In genomic region chr16:47492428-47493357, GRCh38 we compare ENCODE assay signal across 1 cellular context.
TF ChIP-seq lines count a peak whose summit lies in the region.

No MANE protein-coding gene starts in this region.

TF ChIP-seq in HepG2, 621 proteins besides CTCF, POLR2A, EP300 and RAD21 (continued from another document and continues in another):
- TF ChIP-seq, protein P1, sequence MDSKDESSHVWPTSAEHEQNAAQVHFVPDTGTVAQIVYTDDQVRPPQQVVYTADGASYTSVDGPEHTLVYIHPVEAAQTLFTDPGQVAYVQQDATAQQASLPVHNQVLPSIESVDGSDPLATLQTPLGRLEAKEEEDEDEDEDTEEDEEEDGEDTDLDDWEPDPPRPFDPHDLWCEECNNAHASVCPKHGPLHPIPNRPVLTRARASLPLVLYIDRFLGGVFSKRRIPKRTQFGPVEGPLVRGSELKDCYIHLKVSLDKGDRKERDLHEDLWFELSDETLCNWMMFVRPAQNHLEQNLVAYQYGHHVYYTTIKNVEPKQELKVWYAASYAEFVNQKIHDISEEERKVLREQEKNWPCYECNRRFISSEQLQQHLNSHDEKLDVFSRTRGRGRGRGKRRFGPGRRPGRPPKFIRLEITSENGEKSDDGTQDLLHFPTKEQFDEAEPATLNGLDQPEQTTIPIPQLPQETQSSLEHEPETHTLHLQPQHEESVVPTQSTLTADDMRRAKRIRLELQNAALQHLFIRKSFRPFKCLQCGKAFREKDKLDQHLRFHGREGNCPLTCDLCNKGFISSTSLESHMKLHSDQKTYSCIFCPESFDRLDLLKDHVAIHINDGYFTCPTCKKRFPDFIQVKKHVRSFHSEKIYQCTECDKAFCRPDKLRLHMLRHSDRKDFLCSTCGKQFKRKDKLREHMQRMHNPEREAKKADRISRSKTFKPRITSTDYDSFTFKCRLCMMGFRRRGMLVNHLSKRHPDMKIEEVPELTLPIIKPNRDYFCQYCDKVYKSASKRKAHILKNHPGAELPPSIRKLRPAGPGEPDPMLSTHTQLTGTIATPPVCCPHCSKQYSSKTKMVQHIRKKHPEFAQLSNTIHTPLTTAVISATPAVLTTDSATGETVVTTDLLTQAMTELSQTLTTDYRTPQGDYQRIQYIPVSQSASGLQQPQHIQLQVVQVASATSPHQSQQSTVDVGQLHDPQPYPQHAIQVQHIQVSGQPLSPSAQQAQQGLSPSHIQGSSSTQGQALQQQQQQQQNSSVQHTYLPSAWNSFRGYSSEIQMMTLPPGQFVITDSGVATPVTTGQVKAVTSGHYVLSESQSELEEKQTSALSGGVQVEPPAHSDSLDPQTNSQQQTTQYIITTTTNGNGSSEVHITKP (CRISPR knock-in tag; IDR thresholded peaks at IDR 0.05; ENCODE audit: low read depth): peak; percentile 87
- TF ChIP-seq GLI4 (CRISPR knock-in tag; IDR thresholded peaks at IDR 0.05; ENCODE audit: borderline replicate concordance): peak; percentile 85; the same call in 1 of the 2 replicates
- TF ChIP-seq ZNF660 (CRISPR knock-in tag; IDR thresholded peaks at IDR 0.05; ENCODE audit: borderline replicate concordance, low read depth): no peak
- TF ChIP-seq ZC3H4 (CRISPR knock-in tag; IDR thresholded peaks at IDR 0.05; ENCODE audit: borderline replicate concordance): peak; percentile 48; the same call in 1 of the 2 replicates
- peak; percentile 24; the same call in 1 of the 2 replicates for TF ChIP-seq SMC3 (IDR thresholded peaks at IDR 0.05; ENCODE audit: low read length)
- TF ChIP-seq ZNF503 (CRISPR knock-in tag; IDR thresholded peaks at IDR 0.05): no peak
- TF ChIP-seq JUN (CRISPR knock-in tag; IDR thresholded peaks at IDR 0.05): 0 out of 2 replicates have a peak, but pooled peaks have one; percentile 49
- TF ChIP-seq ZNF605 (CRISPR knock-in tag; IDR thresholded peaks at IDR 0.05): no peak
- TF ChIP-seq ZNF101 (CRISPR knock-in tag; IDR thresholded peaks at IDR 0.05; ENCODE audit: borderline replicate concordance, low read depth): no peak
- no peak for TF ChIP-seq FOXA1 (IDR thresholded peaks at IDR 0.05)
- TF ChIP-seq FOXA1 (CRISPR knock-in tag; IDR thresholded peaks at IDR 0.05): no peak; the same call in none of the 2 replicates
- TF ChIP-seq SALL2 (CRISPR knock-in tag; IDR thresholded peaks at IDR 0.05): peak; percentile 28; the same call in 1 of the 2 replicates
- no peak for TF ChIP-seq ZSCAN20 (CRISPR knock-in tag; IDR thresholded peaks at IDR 0.05; ENCODE audit: borderline replicate concordance)
- TF ChIP-seq SAP130 (CRISPR knock-in tag; IDR thresholded peaks at IDR 0.05; ENCODE audit: low read depth): peak; percentile 76
- TF ChIP-seq ARID5B (CRISPR knock-in tag; IDR thresholded peaks at IDR 0.05): peak; percentile 85
- no peak for TF ChIP-seq KDM1A (CRISPR knock-in tag; IDR thresholded peaks at IDR 0.05)
- no peak for TF ChIP-seq ZNF552 (CRISPR knock-in tag; IDR thresholded peaks at IDR 0.05; ENCODE audit: borderline replicate concordance)
- no peak for TF ChIP-seq U2AF2 (IDR thresholded peaks at IDR 0.05; ENCODE audit: low read depth, low read length)
- no peak for TF ChIP-seq SIN3A (IDR thresholded peaks at IDR 0.05; ENCODE audit: borderline replicate concordance, low read depth, low read length)
- no peak for TF ChIP-seq NFKB2 (CRISPR knock-in tag; IDR thresholded peaks at IDR 0.05; ENCODE audit: borderline replicate concordance)
- TF ChIP-seq, protein P2, sequence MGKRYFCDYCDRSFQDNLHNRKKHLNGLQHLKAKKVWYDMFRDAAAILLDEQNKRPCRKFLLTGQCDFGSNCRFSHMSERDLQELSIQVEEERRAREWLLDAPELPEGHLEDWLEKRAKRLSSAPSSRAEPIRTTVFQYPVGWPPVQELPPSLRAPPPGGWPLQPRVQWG (CRISPR knock-in tag; IDR thresholded peaks at IDR 0.05; ENCODE audit: borderline replicate concordance, low read depth): no peak
- TF ChIP-seq TFDP2 (CRISPR knock-in tag; IDR thresholded peaks at IDR 0.05): no peak
- TF ChIP-seq ZFAT (CRISPR knock-in tag; conservative IDR thresholded peaks at IDR 0.05): no peak
- no peak for TF ChIP-seq GABPA (IDR thresholded peaks at IDR 0.05; ENCODE audit: low read depth, low read length)
- peak; percentile 74 for TF ChIP-seq GABPA (CRISPR knock-in tag; IDR thresholded peaks at IDR 0.05; ENCODE audit: low read depth)
- no peak for TF ChIP-seq ZNF709 (CRISPR knock-in tag; IDR thresholded peaks at IDR 0.05)
- TF ChIP-seq CREB1 (IDR thresholded peaks at IDR 0.05): no peak
- peak; percentile 25; the same call in 1 of the 2 replicates for TF ChIP-seq CREB1 (CRISPR knock-in tag; IDR thresholded peaks at IDR 0.05)
- TF ChIP-seq GPBP1L1 (CRISPR knock-in tag; IDR thresholded peaks at IDR 0.05): no peak
- TF ChIP-seq KMT2A (CRISPR knock-in tag; IDR thresholded peaks at IDR 0.05): peak; percentile 74; the same call in 1 of the 2 replicates
- TF ChIP-seq, protein P3, sequence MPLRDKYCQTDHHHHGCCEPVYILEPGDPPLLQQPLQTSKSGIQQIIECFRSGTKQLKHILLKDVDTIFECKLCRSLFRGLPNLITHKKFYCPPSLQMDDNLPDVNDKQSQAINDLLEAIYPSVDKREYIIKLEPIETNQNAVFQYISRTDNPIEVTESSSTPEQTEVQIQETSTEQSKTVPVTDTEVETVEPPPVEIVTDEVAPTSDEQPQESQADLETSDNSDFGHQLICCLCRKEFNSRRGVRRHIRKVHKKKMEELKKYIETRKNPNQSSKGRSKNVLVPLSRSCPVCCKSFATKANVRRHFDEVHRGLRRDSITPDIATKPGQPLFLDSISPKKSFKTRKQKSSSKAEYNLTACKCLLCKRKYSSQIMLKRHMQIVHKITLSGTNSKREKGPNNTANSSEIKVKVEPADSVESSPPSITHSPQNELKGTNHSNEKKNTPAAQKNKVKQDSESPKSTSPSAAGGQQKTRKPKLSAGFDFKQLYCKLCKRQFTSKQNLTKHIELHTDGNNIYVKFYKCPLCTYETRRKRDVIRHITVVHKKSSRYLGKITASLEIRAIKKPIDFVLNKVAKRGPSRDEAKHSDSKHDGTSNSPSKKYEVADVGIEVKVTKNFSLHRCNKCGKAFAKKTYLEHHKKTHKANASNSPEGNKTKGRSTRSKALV (CRISPR knock-in tag; IDR thresholded peaks at IDR 0.05): no peak
- peak in 1 of 2 experiments; percentile 68; a peak in 1 of 4 replicates for TF ChIP-seq KLF16 (CRISPR knock-in tag; IDR thresholded peaks at IDR 0.05)
- TF ChIP-seq ZZZ3 (CRISPR knock-in tag; IDR thresholded peaks at IDR 0.05; ENCODE audit: borderline replicate concordance): peak; percentile 67; the same call in 1 of the 2 replicates
- 0 out of 2 replicates have a peak, but pooled peaks have one; percentile 46 for TF ChIP-seq ZBTB39 (CRISPR knock-in tag; IDR thresholded peaks at IDR 0.05)
- TF ChIP-seq, protein P4, sequence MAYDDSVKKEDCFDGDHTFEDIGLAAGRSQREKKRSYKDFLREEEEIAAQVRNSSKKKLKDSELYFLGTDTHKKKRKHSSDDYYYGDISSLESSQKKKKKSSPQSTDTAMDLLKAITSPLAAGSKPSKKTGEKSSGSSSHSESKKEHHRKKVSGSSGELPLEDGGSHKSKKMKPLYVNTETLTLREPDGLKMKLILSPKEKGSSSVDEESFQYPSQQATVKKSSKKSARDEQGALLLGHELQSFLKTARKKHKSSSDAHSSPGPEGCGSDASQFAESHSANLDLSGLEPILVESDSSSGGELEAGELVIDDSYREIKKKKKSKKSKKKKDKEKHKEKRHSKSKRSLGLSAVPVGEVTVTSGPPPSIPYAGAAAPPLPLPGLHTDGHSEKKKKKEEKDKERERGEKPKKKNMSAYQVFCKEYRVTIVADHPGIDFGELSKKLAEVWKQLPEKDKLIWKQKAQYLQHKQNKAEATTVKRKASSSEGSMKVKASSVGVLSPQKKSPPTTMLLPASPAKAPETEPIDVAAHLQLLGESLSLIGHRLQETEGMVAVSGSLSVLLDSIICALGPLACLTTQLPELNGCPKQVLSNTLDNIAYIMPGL (CRISPR knock-in tag; IDR thresholded peaks at IDR 0.05; ENCODE audit: borderline replicate concordance in 1 of 2, low read depth in 1 of 2): peak; percentile 30 to 56; a peak in 2 of 4 replicates
- TF ChIP-seq TARDBP (CRISPR knock-in tag; IDR thresholded peaks at IDR 0.05): peak; percentile 53; the same call in 1 of the 2 replicates
- peak; percentile 76; the same call in 1 of the 2 replicates for TF ChIP-seq MEIS1 (CRISPR knock-in tag; IDR thresholded peaks at IDR 0.05; ENCODE audit: borderline replicate concordance)
- TF ChIP-seq, protein P5, sequence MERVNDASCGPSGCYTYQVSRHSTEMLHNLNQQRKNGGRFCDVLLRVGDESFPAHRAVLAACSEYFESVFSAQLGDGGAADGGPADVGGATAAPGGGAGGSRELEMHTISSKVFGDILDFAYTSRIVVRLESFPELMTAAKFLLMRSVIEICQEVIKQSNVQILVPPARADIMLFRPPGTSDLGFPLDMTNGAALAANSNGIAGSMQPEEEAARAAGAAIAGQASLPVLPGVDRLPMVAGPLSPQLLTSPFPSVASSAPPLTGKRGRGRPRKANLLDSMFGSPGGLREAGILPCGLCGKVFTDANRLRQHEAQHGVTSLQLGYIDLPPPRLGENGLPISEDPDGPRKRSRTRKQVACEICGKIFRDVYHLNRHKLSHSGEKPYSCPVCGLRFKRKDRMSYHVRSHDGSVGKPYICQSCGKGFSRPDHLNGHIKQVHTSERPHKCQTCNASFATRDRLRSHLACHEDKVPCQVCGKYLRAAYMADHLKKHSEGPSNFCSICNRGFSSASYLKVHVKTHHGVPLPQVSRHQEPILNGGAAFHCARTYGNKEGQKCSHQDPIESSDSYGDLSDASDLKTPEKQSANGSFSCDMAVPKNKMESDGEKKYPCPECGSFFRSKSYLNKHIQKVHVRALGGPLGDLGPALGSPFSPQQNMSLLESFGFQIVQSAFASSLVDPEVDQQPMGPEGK (CRISPR knock-in tag; IDR thresholded peaks at IDR 0.05): 0 out of 2 replicates have a peak, but pooled peaks have one; percentile 46
- peak; percentile 86 for TF ChIP-seq HDAC1 (CRISPR knock-in tag; IDR thresholded peaks at IDR 0.05)
